Comparison of ENCODE assay signal across 12 cellular contexts in genomic region chrX:137032378-137032694, GRCh38. TPM values are rescaled to one million over a fixed set of nuclear protein-coding genes. Genes with fewer than 3 reads are reported as not detected.
A peak's percentile ranks its signal among the peaks of the same experiment; 100 is the strongest.
DNase-seq lines count a peak whose midpoint lies in the region; ATAC-seq and TF ChIP-seq lines count a peak whose summit lies in the region.
"Had no signal": no experiment of that assay in that cellular context is flagged by ENCODE, and none has a peak within 500 bp of the region (broad histone marks: within the 10 kb centered on the region; RNA-seq: fewer than 3 reads in every experiment).

No MANE protein-coding gene starts in this region.

- H3K9me2 ChIP-seq in Loucy (replicated peaks; ENCODE audit: low read depth, low read length): no peaks in the 10 kb centered on the region

- H2AFZ ChIP-seq in Loucy (ENCODE audit: low read length): peak overlapping the region; percentile 81
- peak overlapping the region; percentile 15 for H2AFZ ChIP-seq in fibroblast of lung (ENCODE audit: low read length)

- H3K27me3 ChIP-seq in Loucy (ENCODE audit: insufficient read depth, low read length, poor library complexity, severe bottlenecking) (peaks cover 13% of the 10 kb centered on the region), fibroblast of lung (ENCODE audit: control insufficient read depth, insufficient read depth, low read length) (peaks cover 22% of the 10 kb centered on the region), stomach smooth muscle (ENCODE audit: control insufficient read depth in 1 of 2, insufficient read depth in 2 of 2, low read length in 2 of 2) (peaks cover 29 to 56% of the 10 kb centered on the region in 2 donors)

- DNase-seq in NCI-H82 (lab: John Stamatoyannopoulos, UW) (peak; percentile 17), NCI-H82 treated with DMSO at 0.1 percent for 48 hours (lab: John Stamatoyannopoulos, UW; ENCODE audit: unreplicated experiment) (no peak), fibroblast of lung (ENCODE audit: low read depth in 2 of 2) (no peak), NK-92 (lab: John Stamatoyannopoulos, UW; ENCODE audit: unreplicated experiment) (no peak), NCI-H1436 (lab: John Stamatoyannopoulos, UW) (no peak)
- DNase-seq: natural killer cell, NCI-H1048 had no signal

- H3K4me3 ChIP-seq in Loucy (ENCODE audit: low read length, poor library complexity, severe bottlenecking) (peak overlapping the region; percentile 69), fibroblast of lung (replicated peaks in 1 of 4; ENCODE audit: control extremely low read depth in 1 of 4, insufficient read depth in 1 of 4, low read depth in 3 of 4, low read length in 4 of 4) (peak overlapping the region; percentile 14 to 64 (median 46)), stomach smooth muscle (ENCODE audit: low read length in 2 of 2) (peak overlapping the region; percentile 67 to 73)

- H3K9me3 ChIP-seq in Loucy (ENCODE audit: insufficient read depth, low read depth, low read length): no peaks in the 10 kb centered on the region
- H3K9me3 ChIP-seq in fibroblast of lung (ENCODE audit: control insufficient read depth, insufficient read depth, low read depth, low read length): no peaks in the 10 kb centered on the region
- H3K9me3 ChIP-seq in stomach smooth muscle (ENCODE audit: control insufficient read depth in 2 of 2, low read length in 2 of 2): peaks cover 0 to 5% of the 10 kb centered on the region in 2 donors

- no peak overlapping the region for H3K4me3 Mint-ChIP-seq in activated T-helper 17 cell treated with anti-CD3 and anti-CD28 coated beads, Interleukin-2, amount 50 U/mL, for 72 hours
- H3K4me3 Mint-ChIP-seq: natural killer cell had no signal

- H3K36me3 ChIP-seq in Loucy (ENCODE audit: insufficient read depth, low read length) (no peaks in the 10 kb centered on the region), fibroblast of lung (ENCODE audit: control insufficient read depth, insufficient read depth, low read length) (no peaks in the 10 kb centered on the region), stomach smooth muscle (ENCODE audit: control insufficient read depth in 2 of 2, insufficient read depth in 2 of 2, low read length in 2 of 2) (no peaks in the 10 kb centered on the region)

- no peaks in the 10 kb centered on the region for H3K9me3 Mint-ChIP-seq in activated T-helper 17 cell treated with anti-CD3 and anti-CD28 coated beads, Interleukin-2, amount 50 U/mL, for 72 hours
- H3K9me3 Mint-ChIP-seq: natural killer cell had no signal

- peaks cover 5% of the 10 kb centered on the region for H3K4me1 ChIP-seq in Loucy (ENCODE audit: insufficient read depth, low read length, poor library complexity, severe bottlenecking)
- no peaks in the 10 kb centered on the region for H3K4me1 ChIP-seq in fibroblast of lung (ENCODE audit: control insufficient read depth, extremely low read depth, insufficient read depth, low read length)
- peaks cover 15% of the 10 kb centered on the region for H3K4me1 ChIP-seq in stomach smooth muscle (ENCODE audit: control insufficient read depth, insufficient read depth, low read length)

- no peak for TF ChIP-seq CTCF in Loucy (conservative IDR thresholded peaks at IDR 0.05; ENCODE audit: low read length)
- no peak for TF ChIP-seq CTCF in fibroblast of lung (conservative IDR thresholded peaks at IDR 0.05 in 1 of 2, IDR thresholded peaks at IDR 0.05 in 1 of 2; ENCODE audit: low read depth in 1 of 2, low read length in 2 of 2)

- no peak for ATAC-seq in activated T-helper 17 cell treated with anti-CD3 and anti-CD28 coated beads, Interleukin-2, amount 50 U/mL, for 72 hours (replicated peaks)

- H3F3A ChIP-seq in Loucy (ENCODE audit: low read depth): no peaks in the 10 kb centered on the region

- no peaks in the 10 kb centered on the region for H3K36me3 Mint-ChIP-seq in activated T-helper 17 cell treated with anti-CD3 and anti-CD28 coated beads, Interleukin-2, amount 50 U/mL, for 72 hours (ENCODE audit: low read depth)
- H3K36me3 Mint-ChIP-seq: natural killer cell had no signal

- H3K9ac ChIP-seq in Loucy (ENCODE audit: low read depth, low read length, poor library complexity, severe bottlenecking) (no peak overlapping the region), fibroblast of lung (ENCODE audit: insufficient read depth, low read length) (no peak overlapping the region), stomach smooth muscle (ENCODE audit: low read length in 2 of 2) (no peak overlapping the region)

- H4K20me1 ChIP-seq in Loucy (ENCODE audit: insufficient read depth, low read length, poor library complexity, severe bottlenecking): no peaks in the 10 kb centered on the region
- H4K20me1 ChIP-seq in fibroblast of lung (ENCODE audit: control insufficient read depth, extremely low read depth, insufficient read depth, low read length): no peaks in the 10 kb centered on the region

- H3K79me2 ChIP-seq in Loucy (ENCODE audit: insufficient read depth, low read length): no peaks in the 10 kb centered on the region
- no peaks in the 10 kb centered on the region for H3K79me2 ChIP-seq in fibroblast of lung (ENCODE audit: control insufficient read depth, insufficient read depth, low read length)

- H3K27ac ChIP-seq in fibroblast of lung (ENCODE audit: insufficient read depth, low read length) (no peak overlapping the region), stomach smooth muscle (ENCODE audit: low read length) (no peak overlapping the region)

- H3K27ac Mint-ChIP-seq in activated T-helper 17 cell treated with anti-CD3 and anti-CD28 coated beads, Interleukin-2, amount 50 U/mL, for 72 hours: no peak overlapping the region
- H3K27ac Mint-ChIP-seq: natural killer cell had no signal

- peaks cover 4% of the 10 kb centered on the region for H3K4me1 Mint-ChIP-seq in activated T-helper 17 cell treated with anti-CD3 and anti-CD28 coated beads, Interleukin-2, amount 50 U/mL, for 72 hours
- H3K4me1 Mint-ChIP-seq: natural killer cell had no signal

- peaks cover 28% of the 10 kb centered on the region for H3K27me3 Mint-ChIP-seq in activated T-helper 17 cell treated with anti-CD3 and anti-CD28 coated beads, Interleukin-2, amount 50 U/mL, for 72 hours

- H3K4me2 ChIP-seq in Loucy (ENCODE audit: low read depth, low read length, poor library complexity, severe bottlenecking): peak overlapping the region; percentile 89
- H3K4me2 ChIP-seq in fibroblast of lung (ENCODE audit: extremely low read depth, insufficient read depth, low read length): peak overlapping the region; percentile 62

RNA-seq across cellular contexts. Expression of gene GPR101, which starts 1.5 kb away (rescaled TPM):
- not detected in 2 replicates for total RNA-seq in fibroblast of lung
- polyA plus RNA-seq in fibroblast of lung: not detected in 2 replicates
- not detected in 2 replicates for polyA plus RNA-seq in fibroblast of lung (2012)
- polyA minus RNA-seq in fibroblast of lung (ENCODE audit: low replicate concordance): not detected in 2 replicates
- not detected for total RNA-seq in activated T-helper 17 cell treated with anti-CD3 and anti-CD28 coated beads, Interleukin-2, amount 50 U/mL, for 72 hours
- total RNA-seq: A172, SK-MEL-5 had no signal
